In the genomic region with DNA sequence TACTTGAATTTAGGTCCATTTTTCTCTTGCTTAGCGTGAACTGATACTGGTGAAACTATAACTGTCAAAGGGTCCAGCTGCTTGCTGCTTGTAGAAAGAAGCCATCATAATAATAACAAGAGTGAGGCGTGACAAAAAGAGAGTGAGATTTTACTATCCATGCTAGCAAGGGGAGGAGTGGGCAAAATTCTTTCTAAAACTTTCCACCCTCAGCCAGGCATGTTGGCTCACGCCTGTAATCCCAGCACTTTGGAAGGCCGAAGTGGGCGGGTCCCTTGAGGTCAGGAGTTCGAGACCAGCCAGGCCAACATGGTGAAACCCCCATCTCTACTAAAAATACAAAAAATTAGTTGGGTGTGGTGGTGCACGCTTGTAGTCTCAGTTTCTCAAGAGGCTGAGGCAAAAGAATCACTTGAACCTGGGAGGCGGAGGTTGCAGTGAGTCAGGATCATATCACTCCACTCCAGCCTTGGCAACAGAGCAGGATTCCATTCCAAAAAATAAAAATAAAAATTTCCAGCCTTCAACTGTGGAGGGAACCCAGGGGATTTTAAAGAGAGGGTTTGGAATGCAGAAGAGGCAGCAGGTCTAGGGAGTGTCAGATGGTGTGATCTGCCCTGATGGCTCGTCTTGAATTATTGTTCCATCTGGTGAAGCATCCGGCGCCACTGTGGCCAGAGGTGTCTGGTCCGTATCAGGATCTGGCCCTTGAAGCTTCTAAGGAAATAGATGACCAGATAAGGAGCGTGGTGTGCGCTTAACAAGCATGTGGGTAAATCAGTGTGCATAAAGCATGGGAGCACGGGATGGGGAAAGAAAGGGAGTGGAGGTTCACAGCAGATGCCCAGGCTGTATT, we compare ENCODE assay signal across 8 cellular contexts. TPM values are rescaled to one million over a fixed set of nuclear protein-coding genes. Genes with fewer than 3 reads are reported as not detected.
DNase-seq lines count a peak whose midpoint lies in the region; ATAC-seq and TF ChIP-seq lines count a peak whose summit lies in the region.

No MANE protein-coding gene starts in this region.

- peaks cover 39% of the 10 kb centered on the region for H3K36me3 Mint-ChIP-seq in activated naive CD4-positive, alpha-beta T cell treated with anti-CD3 and anti-CD28 coated beads, Interleukin-2, amount 10 ng/mL, durations not matched to agents 7 days and 5 days

- H3K4me1 ChIP-seq in OCI-LY3 (ENCODE audit: low read length) (peaks cover 20% of the 10 kb centered on the region), heart right ventricle (peaks cover 0 to 30% (median 12%) of the 10 kb centered on the region in 9 donors), transverse colon (peaks cover 0 to 7% (median 2%) of the 10 kb centered on the region in 4 donors)

- peaks cover under 1% of the 10 kb centered on the region for H3K9me3 Mint-ChIP-seq in activated naive CD4-positive, alpha-beta T cell treated with anti-CD3 and anti-CD28 coated beads, Interleukin-2, amount 10 ng/mL, durations not matched to agents 7 days and 5 days

- H3K4me2 ChIP-seq in OCI-LY3 (ENCODE audit: low read length): no peak overlapping the region

- H3K36me3 ChIP-seq in OCI-LY3 (replicated peaks; ENCODE audit: low read depth, low read length) (no peaks in the 10 kb centered on the region), heart right ventricle (peaks cover 0 to 72% (median 12%) of the 10 kb centered on the region in 9 donors), transverse colon (peaks cover 0 to 7% (median 0%) of the 10 kb centered on the region in 4 donors)

- in situ Hi-C loops in transverse colon (cut with MboI; ENCODE audit: low pct_ligation_motif_present in 1 of 4, low pct_unique_long_range_greater_than_20kb in 1 of 4, low sequenced_read_pairs in 3 of 4): no loop called here

- intact Hi-C loops in heart right ventricle (cut with DNase I): no loop called here
- intact Hi-C loops in transverse colon (cut with DNase I; ENCODE audit: low total_unique reads): loop anchor here (10.0 kb wide), 1 partner anchor 129 kb away; no protein-coding TSS in a partner anchor

- peak; percentile 62 for TF ChIP-seq EP300 in transverse colon (IDR thresholded peaks at IDR 0.05; ENCODE audit: low read depth)

- H3K9me3 ChIP-seq in OCI-LY3 (ENCODE audit: insufficient read depth, low read length) (no peaks in the 10 kb centered on the region), heart right ventricle (peaks cover 0 to 4% (median 0%) of the 10 kb centered on the region in 11 donors), transverse colon (no peaks in the 10 kb centered on the region)

- H3K4me3 ChIP-seq in OCI-LY3 (ENCODE audit: low read length) (no peak overlapping the region), heart right ventricle (no peak overlapping the region), transverse colon (no peak overlapping the region)

- H3K27me3 ChIP-seq in OCI-LY3 (ENCODE audit: low read depth, low read length): no peaks in the 10 kb centered on the region
- no peaks in the 10 kb centered on the region for H3K27me3 ChIP-seq in heart right ventricle
- no peaks in the 10 kb centered on the region for H3K27me3 ChIP-seq in transverse colon

- no peaks in the 10 kb centered on the region for H3K27me3 Mint-ChIP-seq in activated naive CD4-positive, alpha-beta T cell treated with anti-CD3 and anti-CD28 coated beads, Interleukin-2, amount 10 ng/mL, durations not matched to agents 7 days and 5 days

- no peak overlapping the region for H3K9ac ChIP-seq in OCI-LY3 (ENCODE audit: low read length)

- H3K4me3 Mint-ChIP-seq in activated naive CD4-positive, alpha-beta T cell treated with anti-CD3 and anti-CD28 coated beads, Interleukin-2, amount 10 ng/mL, durations not matched to agents 7 days and 5 days: no peak overlapping the region

- H3K79me2 ChIP-seq in OCI-LY3 (ENCODE audit: low read length): no peaks in the 10 kb centered on the region

- peak overlapping the region; percentile 70 for H3K27ac Mint-ChIP-seq in activated naive CD4-positive, alpha-beta T cell treated with anti-CD3 and anti-CD28 coated beads, Interleukin-2, amount 10 ng/mL, durations not matched to agents 7 days and 5 days

- CTCF ChIA-PET in activated naive CD4-positive, alpha-beta T cell treated with anti-CD3 and anti-CD28 coated beads, Interleukin-2, amount 10 ng/mL, durations not matched to agents 7 days and 5 days (lab: Charles Lee): no interaction called here

- TF ChIP-seq POLR2A in transverse colon (IDR thresholded peaks at IDR 0.05): no peak

- TF ChIP-seq CTCF in OCI-LY3 (IDR thresholded peaks at IDR 0.05; ENCODE audit: low read depth, low read length): no peak
- TF ChIP-seq CTCF in heart right ventricle (IDR thresholded peaks at IDR 0.05): no peak
- TF ChIP-seq CTCF in transverse colon (IDR thresholded peaks at IDR 0.05): no peak

- H4K20me1 ChIP-seq in OCI-LY3 (ENCODE audit: insufficient read depth, low read length): no peaks in the 10 kb centered on the region

- no peak for DNase-seq in activated naive CD4-positive, alpha-beta T cell treated with anti-CD3 and anti-CD28 coated beads, Interleukin-2, amount 10 ng/mL, durations not matched to agents 7 days and 5 days
- DNase-seq in activated naive CD4-positive, alpha-beta T cell treated with anti-CD3 and anti-CD28 coated beads, Interleukin-2, amount 50 U/mL, for 16 hours: no peak
- DNase-seq in heart right ventricle: peak in 1 of 2 donors; percentile 11
- DNase-seq in transverse colon: peak; percentile 25
- DNase-seq in DMS79 (lab: John Stamatoyannopoulos, UW): no peak
- DNase-seq in NOMO-1 treated with DMSO at 0.1 percent for 48 hours (lab: John Stamatoyannopoulos, UW; ENCODE audit: unreplicated experiment): no peak

- peaks cover 45% of the 10 kb centered on the region for H3K4me1 Mint-ChIP-seq in activated naive CD4-positive, alpha-beta T cell treated with anti-CD3 and anti-CD28 coated beads, Interleukin-2, amount 10 ng/mL, durations not matched to agents 7 days and 5 days

- ATAC-seq in heart right ventricle: peak; percentile 23 to 83 (median 60)
- ATAC-seq in GM19397 (IDR thresholded peaks at IDR 0.05; ENCODE audit: unreplicated experiment): no peak

- WGBS in heart right ventricle, 2 donors: 58 to 76% methylated on average over 15 of the region's 15 CpGs
- WGBS in transverse colon (ENCODE audit: low coverage in 1 of 2), 2 donors: 67 to 89% methylated on average over 8 to 15 of the region's 15 CpGs

- no peak overlapping the region for H2AFZ ChIP-seq in OCI-LY3 (ENCODE audit: low read depth, low read length)

- H3K27ac ChIP-seq in OCI-LY3 (ENCODE audit: low read length) (peak overlapping the region; percentile 69; the same call in 1 of the 2 replicates), heart right ventricle (peak overlapping the region in 4 of 10 donors; percentile 21 to 37 (median 28)), transverse colon (peak overlapping the region; percentile 55 to 80 (median 62))

RNA-seq across cellular contexts. Expression of gene LRP2BP, which starts 51.8 kb away (rescaled TPM):
- total RNA-seq in heart right ventricle (1 to 10 TPM; 1.5 to 6.1 (median 2.3) TPM), transverse colon (10 to 100 TPM in 1 of 4 donors, under 1 TPM in 2, not detected in 1; 0.55 to 20.1 (median 0.64) TPM)
- polyA plus RNA-seq in heart right ventricle: 1 to 10 TPM; 1.0 to 2.4 TPM

RNA-seq across cellular contexts. Expression of gene ANKRD37, which starts 52.7 kb away (rescaled TPM):
- total RNA-seq in heart right ventricle: 10 to 100 TPM in 9 of 10 donors, 1 to 10 TPM in 1; 7.6 to 27.0 (median 13.7) TPM
- 10 to 100 TPM; 10.0 to 28.6 TPM for polyA plus RNA-seq in heart right ventricle
- 10 to 100 TPM in 1 of 4 donors, 1 to 10 TPM in 3; 2.0 to 10.0 (median 7.1) TPM for total RNA-seq in transverse colon
